Comparison of ENCODE assay signal across 7 cellular contexts in genomic region chr6:157873735-157874344, GRCh38. TPM values are rescaled to one million over a fixed set of nuclear protein-coding genes. Genes with fewer than 3 reads are reported as not detected.
A peak's percentile ranks its signal among the peaks of the same experiment; 100 is the strongest.
DNase-seq lines count a peak whose midpoint lies in the region; ATAC-seq and TF ChIP-seq lines count a peak whose summit lies in the region.

No MANE protein-coding gene starts in this region.

- H3K36me3 Mint-ChIP-seq in effector memory CD8-positive, alpha-beta T cell (ENCODE audit: insufficient read depth) = peaks cover 19% of the 10 kb centered on the region

- H3K9me3 Mint-ChIP-seq in effector memory CD8-positive, alpha-beta T cell = no peaks in the 10 kb centered on the region

- peak; percentile 91 for TF ChIP-seq CTCF in GM12872 (IDR thresholded peaks at IDR 0.05; ENCODE audit: insufficient read depth, low read depth, low read length)

- peak; percentile 75 for ATAC-seq in HG02798 (IDR thresholded peaks at IDR 0.05; ENCODE audit: poor library complexity, unreplicated experiment)
- ATAC-seq in effector memory CD8-positive, alpha-beta T cell (replicated peaks) = peak; percentile 90

- no peak overlapping the region for H3K4me3 Mint-ChIP-seq in effector memory CD8-positive, alpha-beta T cell

- no peaks in the 10 kb centered on the region for H3K4me1 Mint-ChIP-seq in effector memory CD8-positive, alpha-beta T cell (ENCODE audit: low read depth in 2 of 2)

- no peaks in the 10 kb centered on the region for H3K27me3 Mint-ChIP-seq in effector memory CD8-positive, alpha-beta T cell

- peak; percentile 38 to 87 for DNase-seq in NCI-H526 (lab: John Stamatoyannopoulos, UW)
- peak; percentile 61 to 77 for DNase-seq in activated CD8-positive, alpha-beta memory T cell treated with anti-CD3 and anti-CD28 coated beads for 1 hour (ENCODE audit: extremely low read depth in 1 of 2, low read depth in 1 of 2)
- DNase-seq in effector memory CD8-positive, alpha-beta T cell = peak; percentile 71 to 76 (median 76)
- peak; percentile 67 for DNase-seq in mucosa of gallbladder (ENCODE audit: low spot score)
- DNase-seq in stimulated activated CD8-positive, alpha-beta memory T cell treated with anti-CD3 and anti-CD28 coated beads, Interleukin-7, amount 100 ng/mL, for 4 hours (ENCODE audit: low read depth in 2 of 2) = peak; percentile 70 to 73

- H3K27ac Mint-ChIP-seq in effector memory CD8-positive, alpha-beta T cell = no peak overlapping the region

RNA-seq across cellular contexts. Expression of gene SNX9, which starts 50.8 kb away (rescaled TPM):
- total RNA-seq in mucosa of gallbladder = 56.7 TPM

Comparison
In these comparisons a context has a peak if more than half of its experiments do, and no peak if none do; other contexts are left out.
1. Peak in every context shown above with its lines: DNase-seq and ATAC-seq.